In the genomic region with DNA sequence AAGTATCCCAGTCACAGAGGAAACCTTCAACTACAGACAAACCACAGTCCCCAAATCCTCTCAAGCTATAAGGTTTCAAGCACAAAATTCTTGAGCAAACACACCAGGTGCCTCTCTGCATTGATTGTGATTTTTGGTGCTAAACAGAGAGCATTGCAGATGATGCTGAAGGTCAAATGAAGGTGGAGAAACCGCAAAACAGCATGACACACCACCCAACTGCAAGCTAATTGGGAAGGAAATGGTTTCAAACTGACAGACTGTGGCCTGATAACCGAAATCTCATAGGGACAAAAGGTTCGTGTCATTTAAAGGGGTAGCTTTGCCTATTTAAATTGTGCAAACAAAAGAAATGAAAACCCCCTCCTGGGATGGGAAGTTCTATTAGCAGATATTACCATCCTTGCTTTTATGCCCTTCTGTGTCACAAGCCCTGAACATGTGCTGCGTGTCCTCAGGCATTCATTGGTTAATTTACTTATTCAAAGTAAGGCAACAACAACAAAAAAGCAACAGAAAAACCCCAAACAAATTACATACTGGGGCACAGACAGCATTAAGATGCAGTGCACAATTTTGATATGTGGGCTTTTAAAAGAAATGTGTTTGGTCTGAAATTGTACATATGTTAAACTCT, we compare ENCODE assay signal across 9 cellular contexts.
DNase-seq lines count a peak whose midpoint lies in the region; ATAC-seq and TF ChIP-seq lines count a peak whose summit lies in the region.
"Had no signal": no experiment of that assay in that cellular context is flagged by ENCODE, and none has a peak within 500 bp of the region (broad histone marks: within the 10 kb centered on the region; RNA-seq: fewer than 3 reads in every experiment).

No MANE protein-coding gene starts in this region.

- no peak for TF ChIP-seq CTCF in MCF 10A (IDR thresholded peaks at IDR 0.05; ENCODE audit: unreplicated experiment)

- no peak overlapping the region for H3K4me3 Mint-ChIP-seq in activated T-helper 1 cell treated with anti-CD3 and anti-CD28 coated beads, Interleukin-12 subunit alpha, Interleukin-12 subunit beta, Interleukin-2, Interleukin-4 antibody, amounts not matched to agents 30 ng/mL and 10 ng/mL and 1 ng/mL, durations not matched to agents 14 hours and 24 hours and 36 hours
- no peak overlapping the region for H3K4me3 Mint-ChIP-seq in MCF 10A (ENCODE audit: unreplicated experiment)
- H3K4me3 Mint-ChIP-seq: mesothelial cell of epicardium had no signal

- H3K4me1 Mint-ChIP-seq in activated T-helper 1 cell treated with anti-CD3 and anti-CD28 coated beads, Interleukin-12 subunit alpha, Interleukin-12 subunit beta, Interleukin-2, Interleukin-4 antibody, amounts not matched to agents 30 ng/mL and 10 ng/mL and 1 ng/mL, durations not matched to agents 14 hours and 24 hours and 36 hours (ENCODE audit: low read depth) = peaks cover 25% of the 10 kb centered on the region
- H3K4me1 Mint-ChIP-seq in MCF 10A (ENCODE audit: insufficient read depth, unreplicated experiment) = peaks cover 7% of the 10 kb centered on the region

- H3K27me3 Mint-ChIP-seq in activated T-helper 1 cell treated with anti-CD3 and anti-CD28 coated beads, Interleukin-12 subunit alpha, Interleukin-12 subunit beta, Interleukin-2, Interleukin-4 antibody, amounts not matched to agents 30 ng/mL and 10 ng/mL and 1 ng/mL, durations not matched to agents 14 hours and 24 hours and 36 hours (ENCODE audit: insufficient read depth) = peaks cover 13% of the 10 kb centered on the region
- H3K27me3 Mint-ChIP-seq in MCF 10A (ENCODE audit: insufficient read depth, unreplicated experiment) = no peaks in the 10 kb centered on the region

- peak; percentile 90 for ATAC-seq in GM18499 (IDR thresholded peaks at IDR 0.05; ENCODE audit: insufficient read depth, unreplicated experiment)
- ATAC-seq in GM21390 (IDR thresholded peaks at IDR 0.05; ENCODE audit: unreplicated experiment) = peak; percentile 77
- ATAC-seq in HG03460 (IDR thresholded peaks at IDR 0.05; ENCODE audit: unreplicated experiment) = peak; percentile 85
- ATAC-seq in HG02571 (IDR thresholded peaks at IDR 0.05; ENCODE audit: unreplicated experiment) = no peak

- POLR2A ChIA-PET in MCF 10A (lab: Yijun Ruan, JAX) = interaction anchor here (0.6 kb wide), 1 partner anchor 563 kb away, joined by 3 read pairs; no protein-coding TSS in a partner anchor

- CTCF ChIA-PET in MCF 10A (lab: Yijun Ruan, JAX) = interaction anchor here (0.6 to 1.8 kb wide), 4 partner anchors 16 to 54 kb away, joined by 3 to 6 read pairs (median 3); no protein-coding TSS in a partner anchor

- no peak overlapping the region for H3K27ac Mint-ChIP-seq in activated T-helper 1 cell treated with anti-CD3 and anti-CD28 coated beads, Interleukin-12 subunit alpha, Interleukin-12 subunit beta, Interleukin-2, Interleukin-4 antibody, amounts not matched to agents 30 ng/mL and 10 ng/mL and 1 ng/mL, durations not matched to agents 14 hours and 24 hours and 36 hours
- no peak overlapping the region for H3K27ac Mint-ChIP-seq in MCF 10A (ENCODE audit: low read depth, unreplicated experiment)
- H3K27ac Mint-ChIP-seq: mesothelial cell of epicardium had no signal

- no peaks in the 10 kb centered on the region for H3K36me3 Mint-ChIP-seq in activated T-helper 1 cell treated with anti-CD3 and anti-CD28 coated beads, Interleukin-12 subunit alpha, Interleukin-12 subunit beta, Interleukin-2, Interleukin-4 antibody, amounts not matched to agents 30 ng/mL and 10 ng/mL and 1 ng/mL, durations not matched to agents 14 hours and 24 hours and 36 hours (ENCODE audit: low read depth)
- H3K36me3 Mint-ChIP-seq in MCF 10A (ENCODE audit: insufficient read depth, unreplicated experiment) = no peaks in the 10 kb centered on the region
- H3K36me3 Mint-ChIP-seq: mesothelial cell of epicardium had no signal

- intact Hi-C loops in activated T-helper 1 cell treated with anti-CD3 and anti-CD28 coated beads, Interleukin-12 subunit alpha, Interleukin-12 subunit beta, Interleukin-2, Interleukin-4 antibody, amounts not matched to agents 30 ng/mL and 10 ng/mL and 1 ng/mL, durations not matched to agents 14 hours and 24 hours and 36 hours (cut with micrococcal nuclease) = loop anchor here (5.0 kb wide), 2 partner anchors 163 to 667 kb away; a partner anchor contains a TSS
- intact Hi-C loops in MCF 10A (cut with micrococcal nuclease) = no loop called here

- peaks cover 4% of the 10 kb centered on the region for H3K9me3 Mint-ChIP-seq in activated T-helper 1 cell treated with anti-CD3 and anti-CD28 coated beads, Interleukin-12 subunit alpha, Interleukin-12 subunit beta, Interleukin-2, Interleukin-4 antibody, amounts not matched to agents 30 ng/mL and 10 ng/mL and 1 ng/mL, durations not matched to agents 14 hours and 24 hours and 36 hours
- H3K9me3 Mint-ChIP-seq in MCF 10A (ENCODE audit: unreplicated experiment) = no peaks in the 10 kb centered on the region
- H3K9me3 Mint-ChIP-seq: mesothelial cell of epicardium had no signal

- peak; percentile 14 for DNase-seq in activated T-helper 1 cell treated with anti-CD3 and anti-CD28 coated beads, Interleukin-12 subunit alpha, Interleukin-12 subunit beta, Interleukin-2, Interleukin-4 antibody, amounts not matched to agents 30 ng/mL and 10 ng/mL and 1 ng/mL, durations not matched to agents 14 hours and 24 hours and 36 hours (ENCODE audit: low spot score)
- DNase-seq in MCF 10A (ENCODE audit: unreplicated experiment) = no peak
- DNase-seq in middle frontal gyrus (ENCODE audit: extremely low spot score, low spot score) = no peak
- DNase-seq in stimulated activated CD8-positive, alpha-beta memory T cell treated with anti-CD3 and anti-CD28 coated beads, Interleukin-4, amount 100 ng/mL, for 48 hours = no peak

- no TSS peak for BruUV-seq in MCF 10A (replicated peaks; lab: Mats Ljungman, UMichigan)
